ENCODE assay signal across 16 cellular contexts in the genomic region with DNA sequence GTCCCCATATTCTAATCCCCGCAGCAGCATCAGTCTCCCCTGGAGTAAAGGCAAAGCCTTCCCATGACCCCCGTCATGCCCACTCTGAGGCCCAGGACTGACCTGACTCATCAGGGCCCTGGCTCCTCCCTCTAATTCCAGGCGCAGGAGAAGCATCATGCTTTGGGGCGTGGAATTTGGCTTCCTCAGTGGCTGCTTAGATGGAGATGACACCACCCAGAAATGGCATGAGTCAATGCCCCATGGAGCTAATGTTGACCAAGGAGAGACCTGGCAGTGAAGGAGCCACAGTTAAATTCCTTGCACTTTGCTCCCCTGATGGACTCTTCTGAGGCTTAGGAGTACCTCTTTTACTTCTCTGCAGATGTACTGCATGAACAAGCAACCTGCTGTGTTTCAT.
DNase-seq lines count a peak whose midpoint lies in the region; ATAC-seq and FAIRE-seq lines count a peak whose summit lies in the region.
"Had no signal": no experiment of that assay in that cellular context is flagged by ENCODE, and none has a peak within 500 bp of the region (broad histone marks: within the 10 kb centered on the region; RNA-seq: fewer than 3 reads in every experiment).

No MANE protein-coding gene starts in this region.

- H3K9ac ChIP-seq in GM23248 = no peak overlapping the region

- H2AFZ ChIP-seq in GM23248 = no peak overlapping the region

- H3K4me3 ChIP-seq in GM23248 = no peak overlapping the region
- H3K4me3 ChIP-seq: adrenal gland had no signal

- WGBS in GM23248 (ENCODE audit: low coverage in 1 of 2, low lambda C conversion rate in 2 of 2, missing lambda C conversion rate in 2 of 2), 2 experiments = 49 to 55% methylated on average over 4 of the region's 4 CpGs

- H3K36me3 ChIP-seq in GM23248 (ENCODE audit: low read depth) = no peaks in the 10 kb centered on the region
- H3K36me3 ChIP-seq: adrenal gland had no signal

- no peaks in the 10 kb centered on the region for H3K9me3 ChIP-seq in GM23248 (ENCODE audit: low read depth)
- H3K9me3 ChIP-seq: adrenal gland had no signal

- H3K4me2 ChIP-seq in GM23248 (ENCODE audit: unreplicated experiment) = no peak overlapping the region

- H4K20me1 ChIP-seq in GM23248 (ENCODE audit: insufficient read depth) = no peaks in the 10 kb centered on the region

- H3F3A ChIP-seq in GM23248 (ENCODE audit: insufficient read depth) = 0 out of 2 replicates have a peak, but pooled peaks cover 6% of the 10 kb centered on the region

- DNase-seq in A172 (ENCODE audit: low spot score) (peak; percentile 80), GM23248 (peak; percentile 93), RCC 7860 (ENCODE audit: low spot score) (peak; percentile 11), fibroblast of gingiva (ENCODE audit: low read depth) (peak; percentile 23), germinal center (ENCODE audit: low spot score) (no peak)
- DNase-seq in stimulated activated CD4-positive, alpha-beta T cell treated with anti-CD3 and anti-CD28 coated beads, Interleukin-4, amount 100 ng/mL, for 24 hours = no peak
- DNase-seq: 8988T; activated CD8-positive, alpha-beta T cell treated with anti-CD3 and anti-CD28 coated beads for 36 hours; adrenal gland; Calu3; cortex of kidney; naive thymus-derived CD4-positive, alpha-beta T cell; NCI-H1092 treated with DMSO at 0.1 percent for 48 hours had no signal

- in situ Hi-C loops in GM23248 (cut with MboI) = no loop called here

- no peaks in the 10 kb centered on the region for H3K9me2 ChIP-seq in GM23248 (ENCODE audit: insufficient read depth)

- FAIRE-seq in RCC 7860 (lab: Jason Lieb, UNC) = no peak
- FAIRE-seq: HepG2 had no signal

- H3K79me2 ChIP-seq in GM23248 (ENCODE audit: insufficient read depth) = no peaks in the 10 kb centered on the region

- no peak for ATAC-seq in HG02970 (IDR thresholded peaks at IDR 0.05; ENCODE audit: low FRiP score, unreplicated experiment)
- ATAC-seq in HG03159 (IDR thresholded peaks at IDR 0.05; ENCODE audit: unreplicated experiment) = no peak
- ATAC-seq: activated CD8-positive, alpha-beta T cell treated with anti-CD3 and anti-CD28 coated beads for 36 hours; HepG2; naive thymus-derived CD4-positive, alpha-beta T cell had no signal

- no peak overlapping the region for H3K27ac ChIP-seq in GM23248
- H3K27ac ChIP-seq: adrenal gland had no signal

- H3K27me3 ChIP-seq in GM23248 (replicated peaks; ENCODE audit: insufficient read depth) = no peaks in the 10 kb centered on the region
- H3K27me3 ChIP-seq: adrenal gland had no signal

- H3K4me1 ChIP-seq in GM23248 (ENCODE audit: insufficient read depth) = peaks cover 11% of the 10 kb centered on the region
- H3K4me1 ChIP-seq: adrenal gland had no signal

Comparison
In these comparisons a context has a peak if more than half of its experiments do, and no peak if none do; other contexts are left out.
1. DNase-seq: peak in A172 (single experiment), GM23248 (single experiment), RCC 7860 (single experiment) and fibroblast of gingiva (single experiment); none in stimulated activated CD4-positive, alpha-beta T cell treated with anti-CD3 and anti-CD28 coated beads, Interleukin-4, amount 100 ng/mL, for 24 hours (single experiment) and germinal center (single experiment).